In the genomic region with DNA sequence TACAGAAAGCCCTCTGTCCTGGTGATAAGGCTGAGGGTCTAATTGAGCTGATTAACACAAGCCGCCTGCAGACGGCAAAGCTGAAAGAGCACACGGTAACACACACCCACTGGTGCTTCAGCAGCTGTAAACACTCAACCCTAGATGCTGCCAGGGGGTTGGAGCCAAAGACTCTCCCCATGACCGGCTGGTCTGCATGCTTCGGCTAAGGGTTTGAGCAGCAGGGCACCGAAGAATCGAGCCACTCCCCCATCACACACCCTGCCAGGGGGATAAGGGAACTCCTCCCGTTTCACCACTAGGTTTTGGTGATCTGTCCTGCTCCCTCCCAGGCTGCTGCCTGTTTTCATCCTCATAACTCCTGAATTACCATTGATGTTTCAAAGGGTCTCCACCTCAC, we compare ENCODE assay signal across 1 cellular context.
TF ChIP-seq lines count a peak whose summit lies in the region.

No MANE protein-coding gene starts in this region.

TF ChIP-seq in GM23338, 12 proteins besides CTCF, POLR2A, EP300 and RAD21 (continued from another document):
- TF ChIP-seq, protein P1, sequence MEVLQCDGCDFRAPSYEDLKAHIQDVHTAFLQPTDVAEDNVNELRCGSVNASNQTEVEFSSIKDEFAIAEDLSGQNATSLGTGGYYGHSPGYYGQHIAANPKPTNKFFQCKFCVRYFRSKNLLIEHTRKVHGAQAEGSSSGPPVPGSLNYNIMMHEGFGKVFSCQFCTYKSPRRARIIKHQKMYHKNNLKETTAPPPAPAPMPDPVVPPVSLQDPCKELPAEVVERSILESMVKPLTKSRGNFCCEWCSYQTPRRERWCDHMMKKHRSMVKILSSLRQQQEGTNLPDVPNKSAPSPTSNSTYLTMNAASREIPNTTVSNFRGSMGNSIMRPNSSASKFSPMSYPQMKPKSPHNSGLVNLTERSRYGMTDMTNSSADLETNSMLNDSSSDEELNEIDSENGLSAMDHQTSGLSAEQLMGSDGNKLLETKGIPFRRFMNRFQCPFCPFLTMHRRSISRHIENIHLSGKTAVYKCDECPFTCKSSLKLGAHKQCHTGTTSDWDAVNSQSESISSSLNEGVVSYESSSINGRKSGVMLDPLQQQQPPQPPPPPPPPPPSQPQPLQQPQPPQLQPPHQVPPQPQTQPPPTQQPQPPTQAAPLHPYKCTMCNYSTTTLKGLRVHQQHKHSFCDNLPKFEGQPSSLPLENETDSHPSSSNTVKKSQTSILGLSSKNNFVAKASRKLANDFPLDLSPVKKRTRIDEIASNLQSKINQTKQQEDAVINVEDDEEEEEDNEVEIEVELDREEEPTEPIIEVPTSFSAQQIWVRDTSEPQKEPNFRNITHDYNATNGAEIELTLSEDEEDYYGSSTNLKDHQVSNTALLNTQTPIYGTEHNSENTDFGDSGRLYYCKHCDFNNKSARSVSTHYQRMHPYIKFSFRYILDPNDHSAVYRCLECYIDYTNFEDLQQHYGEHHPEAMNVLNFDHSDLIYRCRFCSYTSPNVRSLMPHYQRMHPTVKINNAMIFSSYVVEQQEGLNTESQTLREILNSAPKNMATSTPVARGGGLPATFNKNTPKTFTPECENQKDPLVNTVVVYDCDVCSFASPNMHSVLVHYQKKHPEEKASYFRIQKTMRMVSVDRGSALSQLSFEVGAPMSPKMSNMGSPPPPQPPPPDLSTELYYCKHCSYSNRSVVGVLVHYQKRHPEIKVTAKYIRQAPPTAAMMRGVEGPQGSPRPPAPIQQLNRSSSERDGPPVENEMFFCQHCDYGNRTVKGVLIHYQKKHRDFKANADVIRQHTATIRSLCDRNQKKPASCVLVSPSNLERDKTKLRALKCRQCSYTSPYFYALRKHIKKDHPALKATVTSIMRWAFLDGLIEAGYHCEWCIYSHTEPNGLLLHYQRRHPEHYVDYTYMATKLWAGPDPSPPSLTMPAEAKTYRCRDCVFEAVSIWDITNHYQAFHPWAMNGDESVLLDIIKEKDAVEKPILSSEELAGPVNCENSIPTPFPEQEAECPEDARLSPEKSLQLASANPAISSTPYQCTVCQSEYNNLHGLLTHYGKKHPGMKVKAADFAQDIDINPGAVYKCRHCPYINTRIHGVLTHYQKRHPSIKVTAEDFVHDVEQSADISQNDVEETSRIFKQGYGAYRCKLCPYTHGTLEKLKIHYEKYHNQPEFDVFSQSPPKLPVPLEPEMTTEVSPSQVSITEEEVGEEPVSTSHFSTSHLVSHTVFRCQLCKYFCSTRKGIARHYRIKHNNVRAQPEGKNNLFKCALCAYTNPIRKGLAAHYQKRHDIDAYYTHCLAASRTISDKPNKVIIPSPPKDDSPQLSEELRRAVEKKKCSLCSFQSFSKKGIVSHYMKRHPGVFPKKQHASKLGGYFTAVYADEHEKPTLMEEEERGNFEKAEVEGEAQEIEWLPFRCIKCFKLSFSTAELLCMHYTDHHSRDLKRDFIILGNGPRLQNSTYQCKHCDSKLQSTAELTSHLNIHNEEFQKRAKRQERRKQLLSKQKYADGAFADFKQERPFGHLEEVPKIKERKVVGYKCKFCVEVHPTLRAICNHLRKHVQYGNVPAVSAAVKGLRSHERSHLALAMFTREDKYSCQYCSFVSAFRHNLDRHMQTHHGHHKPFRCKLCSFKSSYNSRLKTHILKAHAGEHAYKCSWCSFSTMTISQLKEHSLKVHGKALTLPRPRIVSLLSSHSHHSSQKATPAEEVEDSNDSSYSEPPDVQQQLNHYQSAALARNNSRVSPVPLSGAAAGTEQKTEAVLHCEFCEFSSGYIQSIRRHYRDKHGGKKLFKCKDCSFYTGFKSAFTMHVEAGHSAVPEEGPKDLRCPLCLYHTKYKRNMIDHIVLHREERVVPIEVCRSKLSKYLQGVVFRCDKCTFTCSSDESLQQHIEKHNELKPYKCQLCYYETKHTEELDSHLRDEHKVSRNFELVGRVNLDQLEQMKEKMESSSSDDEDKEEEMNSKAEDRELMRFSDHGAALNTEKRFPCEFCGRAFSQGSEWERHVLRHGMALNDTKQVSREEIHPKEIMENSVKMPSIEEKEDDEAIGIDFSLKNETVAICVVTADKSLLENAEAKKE (CRISPR knock-in tag; IDR thresholded peaks at IDR 0.05): no peak
- TF ChIP-seq NANOG (IDR thresholded peaks at IDR 0.05; ENCODE audit: borderline replicate concordance): no peak
- TF ChIP-seq, protein P2, sequence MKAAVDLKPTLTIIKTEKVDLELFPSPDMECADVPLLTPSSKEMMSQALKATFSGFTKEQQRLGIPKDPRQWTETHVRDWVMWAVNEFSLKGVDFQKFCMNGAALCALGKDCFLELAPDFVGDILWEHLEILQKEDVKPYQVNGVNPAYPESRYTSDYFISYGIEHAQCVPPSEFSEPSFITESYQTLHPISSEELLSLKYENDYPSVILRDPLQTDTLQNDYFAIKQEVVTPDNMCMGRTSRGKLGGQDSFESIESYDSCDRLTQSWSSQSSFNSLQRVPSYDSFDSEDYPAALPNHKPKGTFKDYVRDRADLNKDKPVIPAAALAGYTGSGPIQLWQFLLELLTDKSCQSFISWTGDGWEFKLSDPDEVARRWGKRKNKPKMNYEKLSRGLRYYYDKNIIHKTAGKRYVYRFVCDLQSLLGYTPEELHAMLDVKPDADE (IDR thresholded peaks at IDR 0.05): no peak
- TF ChIP-seq JUNB (IDR thresholded peaks at IDR 0.05; ENCODE audit: unreplicated experiment): no peak
- no peak for TF ChIP-seq ZNF114 (CRISPR knock-in tag; IDR thresholded peaks at IDR 0.05)
- TF ChIP-seq ZNF331 (CRISPR knock-in tag; IDR thresholded peaks at IDR 0.05; ENCODE audit: low read depth): no peak
- TF ChIP-seq EZH2phosphoT487 (IDR thresholded peaks at IDR 0.05; ENCODE audit: unreplicated experiment): no peak
- TF ChIP-seq, protein P3, sequence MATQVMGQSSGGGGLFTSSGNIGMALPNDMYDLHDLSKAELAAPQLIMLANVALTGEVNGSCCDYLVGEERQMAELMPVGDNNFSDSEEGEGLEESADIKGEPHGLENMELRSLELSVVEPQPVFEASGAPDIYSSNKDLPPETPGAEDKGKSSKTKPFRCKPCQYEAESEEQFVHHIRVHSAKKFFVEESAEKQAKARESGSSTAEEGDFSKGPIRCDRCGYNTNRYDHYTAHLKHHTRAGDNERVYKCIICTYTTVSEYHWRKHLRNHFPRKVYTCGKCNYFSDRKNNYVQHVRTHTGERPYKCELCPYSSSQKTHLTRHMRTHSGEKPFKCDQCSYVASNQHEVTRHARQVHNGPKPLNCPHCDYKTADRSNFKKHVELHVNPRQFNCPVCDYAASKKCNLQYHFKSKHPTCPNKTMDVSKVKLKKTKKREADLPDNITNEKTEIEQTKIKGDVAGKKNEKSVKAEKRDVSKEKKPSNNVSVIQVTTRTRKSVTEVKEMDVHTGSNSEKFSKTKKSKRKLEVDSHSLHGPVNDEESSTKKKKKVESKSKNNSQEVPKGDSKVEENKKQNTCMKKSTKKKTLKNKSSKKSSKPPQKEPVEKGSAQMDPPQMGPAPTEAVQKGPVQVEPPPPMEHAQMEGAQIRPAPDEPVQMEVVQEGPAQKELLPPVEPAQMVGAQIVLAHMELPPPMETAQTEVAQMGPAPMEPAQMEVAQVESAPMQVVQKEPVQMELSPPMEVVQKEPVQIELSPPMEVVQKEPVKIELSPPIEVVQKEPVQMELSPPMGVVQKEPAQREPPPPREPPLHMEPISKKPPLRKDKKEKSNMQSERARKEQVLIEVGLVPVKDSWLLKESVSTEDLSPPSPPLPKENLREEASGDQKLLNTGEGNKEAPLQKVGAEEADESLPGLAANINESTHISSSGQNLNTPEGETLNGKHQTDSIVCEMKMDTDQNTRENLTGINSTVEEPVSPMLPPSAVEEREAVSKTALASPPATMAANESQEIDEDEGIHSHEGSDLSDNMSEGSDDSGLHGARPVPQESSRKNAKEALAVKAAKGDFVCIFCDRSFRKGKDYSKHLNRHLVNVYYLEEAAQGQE (IDR thresholded peaks at IDR 0.05; ENCODE audit: unreplicated experiment): no peak
- TF ChIP-seq POLR2AphosphoS5 (IDR thresholded peaks at IDR 0.05; ENCODE audit: low read depth): no peak
- TF ChIP-seq EZH2 (IDR thresholded peaks at IDR 0.05; ENCODE audit: low read depth, unreplicated experiment): no peak
- no peak for TF ChIP-seq STAT1 (IDR thresholded peaks at IDR 0.05; ENCODE audit: unreplicated experiment)
TF ChIP-seq in GM23338: peak in this region for 0.
